Comparison of ENCODE assay signal across 28 cellular contexts in genomic region chr18:55283309-55283708, GRCh38.
DNase-seq lines count a peak whose midpoint lies in the region; ATAC-seq, FAIRE-seq and TF ChIP-seq lines count a peak whose summit lies in the region.
"Had no signal": no experiment of that assay in that cellular context is flagged by ENCODE, and none has a peak within 500 bp of the region (broad histone marks: within the 10 kb centered on the region; RNA-seq: fewer than 3 reads in every experiment).

No MANE protein-coding gene starts in this region.

- H3K27me3 Mint-ChIP-seq in Calu3 (ENCODE audit: unreplicated experiment) = peaks cover 11% of the 10 kb centered on the region
- H3K27me3 Mint-ChIP-seq: stimulated activated naive CD8-positive, alpha-beta T cell treated with anti-CD3 and anti-CD28 coated beads, Interleukin-15, Interleukin-2, amounts not matched to agents 100 ng/mL and 50 ng/mL, for 24 hours had no signal

- H3K36me3 ChIP-seq in spleen = peaks cover 0 to 14% (median 2%) of the 10 kb centered on the region in 6 donors
- H3K36me3 ChIP-seq: neural progenitor cell, right lobe of liver had no signal

- no TSS peak for BruUV-seq in Calu3 (replicated peaks; lab: Mats Ljungman, UMichigan)

- peak; percentile 51 for ATAC-seq in GM18498 (IDR thresholded peaks at IDR 0.05; ENCODE audit: unreplicated experiment)
- peak; percentile 57 for ATAC-seq in GM19455 (IDR thresholded peaks at IDR 0.05; ENCODE audit: unreplicated experiment)
- peak; percentile 61 for ATAC-seq in HG02938 (IDR thresholded peaks at IDR 0.05; ENCODE audit: unreplicated experiment)
- peak; percentile 56 for ATAC-seq in HG03565 (IDR thresholded peaks at IDR 0.05; ENCODE audit: unreplicated experiment)
- ATAC-seq: body of pancreas, right lobe of liver had no signal

- DNase-seq in spleen (no peak), H54 (ENCODE audit: insufficient read length, low spot score) (no peak), Calu3 (no peak), DMS53 treated with DMSO at 0.1 percent for 48 hours (lab: John Stamatoyannopoulos, UW; ENCODE audit: unreplicated experiment) (no peak)
- DNase-seq: activated CD8-positive, alpha-beta memory T cell treated with anti-CD3 and anti-CD28 coated beads for 24 hours; activated gamma-delta T cell treated with Interleukin-2 at 50 U/mL for 16 hours; activated T-cell treated with anti-CD3 and anti-CD28 coated beads, Interleukin-2, amount 50 U/mL, for 1 hour; body of pancreas; EL; GM23248; HFFc6; kidney glomerular epithelial cell; NCI-H526 treated with DMSO at 0.1 percent for 48 hours; posterior cingulate gyrus; right lobe of liver; RPMI8226; tibial artery had no signal

- no peak overlapping the region for H3K4me3 Mint-ChIP-seq in Calu3 (ENCODE audit: low read depth, unreplicated experiment)
- H3K4me3 Mint-ChIP-seq: CD14-positive monocyte; HFFc6; neural progenitor cell; stimulated activated naive CD8-positive, alpha-beta T cell treated with anti-CD3 and anti-CD28 coated beads, Interleukin-15, Interleukin-2, amounts not matched to agents 100 ng/mL and 50 ng/mL, for 24 hours; T-helper 1 cell treated with Interleukin-12 subunit alpha and Interleukin-12 subunit beta and Interleukin-4 antibody, amounts not matched to agents 30 μg/mL and 1 μg/mL, for 36 hours had no signal

- H3K9me3 ChIP-seq in spleen = no peaks in the 10 kb centered on the region
- H3K9me3 ChIP-seq: body of pancreas, right lobe of liver, tibial artery had no signal

- intact Hi-C loops in spleen (cut with DNase I; ENCODE audit: low total_unique reads) = no loop called here
- intact Hi-C loops in Calu3 (cut with micrococcal nuclease; ENCODE audit: unreplicated experiment) = no loop called here

- TF ChIP-seq POLR2A in spleen (IDR thresholded peaks at IDR 0.05) (no peak), H54 (IDR thresholded peaks at IDR 0.05; ENCODE audit: low read depth, low read length) (no peak)

- H3K36me3 Mint-ChIP-seq in Calu3 (ENCODE audit: insufficient read depth, unreplicated experiment) = no peaks in the 10 kb centered on the region

- H3K4me3 ChIP-seq in spleen = no peak overlapping the region
- H3K4me3 ChIP-seq: body of pancreas, GM23248, lung, neural progenitor cell, right lobe of liver, SK-N-MC, tibial artery had no signal

- no peaks in the 10 kb centered on the region for H3K9me3 Mint-ChIP-seq in Calu3 (ENCODE audit: low read depth, unreplicated experiment)
- H3K9me3 Mint-ChIP-seq: HFFc6; neural progenitor cell; stimulated activated naive CD8-positive, alpha-beta T cell treated with anti-CD3 and anti-CD28 coated beads, Interleukin-15, Interleukin-2, amounts not matched to agents 100 ng/mL and 50 ng/mL, for 24 hours; T-helper 1 cell treated with Interleukin-12 subunit alpha and Interleukin-12 subunit beta and Interleukin-4 antibody, amounts not matched to agents 30 μg/mL and 1 μg/mL, for 36 hours had no signal

- 84 to 86% (median 85%) methylated on average over 3 of the region's 3 CpGs for WGBS in spleen, 5 donors

- CTCF ChIA-PET in Calu3 (lab: Charles Lee) = no interaction called here

- no peak overlapping the region for H3K27ac Mint-ChIP-seq in Calu3 (ENCODE audit: unreplicated experiment)
- H3K27ac Mint-ChIP-seq: CD14-positive monocyte; HFFc6; neural progenitor cell; stimulated activated naive CD8-positive, alpha-beta T cell treated with anti-CD3 and anti-CD28 coated beads, Interleukin-15, Interleukin-2, amounts not matched to agents 100 ng/mL and 50 ng/mL, for 24 hours; T-helper 1 cell treated with Interleukin-12 subunit alpha and Interleukin-12 subunit beta and Interleukin-4 antibody, amounts not matched to agents 30 μg/mL and 1 μg/mL, for 36 hours had no signal

- no peaks in the 10 kb centered on the region for H3K27me3 ChIP-seq in spleen (replicated peaks in 1 of 7)
- H3K27me3 ChIP-seq: neural progenitor cell, right lobe of liver, tibial artery had no signal

- TF ChIP-seq CTCF in spleen (IDR thresholded peaks at IDR 0.05 in 8 of 11, conservative IDR thresholded peaks at IDR 0.05 in 3 of 11) = no peak
- no peak for TF ChIP-seq CTCF in Calu3 (IDR thresholded peaks at IDR 0.05; ENCODE audit: unreplicated experiment)

- H3K4me1 Mint-ChIP-seq in Calu3 (ENCODE audit: low read depth, unreplicated experiment) = no peaks in the 10 kb centered on the region
- H3K4me1 Mint-ChIP-seq: neural progenitor cell had no signal

- no peak overlapping the region for H3K27ac ChIP-seq in spleen
- H3K27ac ChIP-seq: body of pancreas, GM23248, KMS-11, neural progenitor cell, right lobe of liver, SK-N-MC, tibial artery had no signal

- FAIRE-seq in H54 (lab: Jason Lieb, UNC) = no peak

- peaks cover 3 to 42% (median 28%) of the 10 kb centered on the region in 6 donors for H3K4me1 ChIP-seq in spleen
- H3K4me1 ChIP-seq: body of pancreas, right lobe of liver had no signal
